Comparison of ENCODE assay signal across 9 cellular contexts in the genomic region with DNA sequence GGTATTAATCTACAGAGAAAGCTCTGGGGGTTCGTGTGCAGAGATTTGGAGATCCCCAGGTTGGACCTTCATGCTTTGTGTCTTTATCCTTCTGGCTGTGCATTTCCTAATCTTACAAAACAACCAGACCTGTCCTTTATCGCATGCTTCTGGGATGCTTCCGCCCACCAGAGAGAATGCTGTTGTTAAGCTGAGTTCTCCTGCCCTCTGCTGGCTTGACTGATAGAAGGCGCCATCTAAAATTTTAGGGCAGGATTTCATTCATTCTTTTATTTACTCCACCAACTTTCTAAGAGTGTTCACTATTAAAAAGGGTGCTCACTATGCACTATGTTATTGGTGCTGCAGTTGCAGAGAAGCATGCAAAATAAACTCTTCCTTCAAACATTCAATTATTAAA. TPM values are rescaled to one million over a fixed set of nuclear protein-coding genes. Genes with fewer than 3 reads are reported as not detected.
DNase-seq lines count a peak whose midpoint lies in the region; ATAC-seq and TF ChIP-seq lines count a peak whose summit lies in the region.
"Had no signal": no experiment of that assay in that cellular context is flagged by ENCODE, and none has a peak within 500 bp of the region (broad histone marks: within the 10 kb centered on the region; RNA-seq: fewer than 3 reads in every experiment).

No MANE protein-coding gene starts in this region.

- no peaks in the 10 kb centered on the region for H3K9me3 ChIP-seq in cardiac muscle cell (ENCODE audit: low read depth)

- no peak for ATAC-seq in GM21825 (IDR thresholded peaks at IDR 0.05; ENCODE audit: unreplicated experiment)

- no peak overlapping the region for H3K27ac Mint-ChIP-seq in activated naive CD4-positive, alpha-beta T cell treated with anti-CD3 and anti-CD28 coated beads for 36 hours

- no peaks in the 10 kb centered on the region for H3K36me3 ChIP-seq in cardiac muscle cell

- no peak overlapping the region for H3K4me3 Mint-ChIP-seq in activated naive CD4-positive, alpha-beta T cell treated with anti-CD3 and anti-CD28 coated beads for 36 hours

- no peaks in the 10 kb centered on the region for H3K36me3 Mint-ChIP-seq in activated naive CD4-positive, alpha-beta T cell treated with anti-CD3 and anti-CD28 coated beads for 36 hours (ENCODE audit: low read depth)

- CTCF ChIA-PET in activated naive CD4-positive, alpha-beta T cell treated with anti-CD3 and anti-CD28 coated beads for 36 hours (lab: Charles Lee): interaction anchor here (0.5 to 14.7 kb wide), 54 partner anchors 8 to 1486 kb away, joined by 3 to 283 read pairs (median 5); a partner anchor contains a TSS

- H3K27me3 Mint-ChIP-seq in activated naive CD4-positive, alpha-beta T cell treated with anti-CD3 and anti-CD28 coated beads for 36 hours (ENCODE audit: low read depth): peaks cover 31% of the 10 kb centered on the region

- no peak overlapping the region for H3K27ac ChIP-seq in cardiac muscle cell

- no peaks in the 10 kb centered on the region for H3K9me3 Mint-ChIP-seq in activated naive CD4-positive, alpha-beta T cell treated with anti-CD3 and anti-CD28 coated beads for 36 hours

- TF ChIP-seq CTCF in GM20000 (IDR thresholded peaks at IDR 0.05; ENCODE audit: extremely low read depth, missing control alignments) (no peak), cardiac muscle cell (IDR thresholded peaks at IDR 0.05; ENCODE audit: low read depth, low read length) (peak; percentile 80)

- intact Hi-C loops in activated naive CD4-positive, alpha-beta T cell treated with anti-CD3 and anti-CD28 coated beads for 36 hours (cut with micrococcal nuclease): loop anchor here (1.0 to 10.0 kb wide), 5 partner anchors 35 to 564 kb away; no protein-coding TSS in a partner anchor

- H3K27me3 ChIP-seq in cardiac muscle cell: no peaks in the 10 kb centered on the region

- peak; percentile 68 for DNase-seq in Ammon's horn (ENCODE audit: low spot score)
- peak; percentile 35 for DNase-seq in GM20000 (ENCODE audit: low spot score)
- peak; percentile 59 for DNase-seq in NCI-H345 (lab: John Stamatoyannopoulos, UW)
- DNase-seq in activated naive CD4-positive, alpha-beta T cell treated with anti-CD3 and anti-CD28 coated beads for 36 hours: peak; percentile 64
- DNase-seq in cardiac muscle cell (ENCODE audit: low read depth in 1 of 2, low spot score in 1 of 2): peak; percentile 81 to 83
- DNase-seq in pulmonary artery endothelial cell (ENCODE audit: low read depth, low spot score): peak; percentile 7
- no peak for DNase-seq in effector CD4-positive, alpha-beta T cell

- H3K4me3 ChIP-seq in cardiac muscle cell: no peak overlapping the region

- H3K4me1 ChIP-seq in cardiac muscle cell (ENCODE audit: low read depth): peaks cover 6% of the 10 kb centered on the region

- H3K4me1 Mint-ChIP-seq in activated naive CD4-positive, alpha-beta T cell treated with anti-CD3 and anti-CD28 coated beads for 36 hours (ENCODE audit: low read depth): no peaks in the 10 kb centered on the region

RNA-seq across cellular contexts. Expression of a gene that starts 8.7 kb away (rescaled TPM):
- not detected for total RNA-seq in activated naive CD4-positive, alpha-beta T cell treated with anti-CD3 and anti-CD28 coated beads for 36 hours
- 6.0 and 14.1 TPM in 2 replicates for total RNA-seq in cardiac muscle cell
- 8.3 and 10.1 TPM in 2 replicates for polyA plus RNA-seq in cardiac muscle cell
- not detected in 2 replicates for total RNA-seq in pulmonary artery endothelial cell
- total RNA-seq: mononuclear cell had no signal

RNA-seq across cellular contexts. Expression of a gene that starts 23.5 kb away (rescaled TPM):
- total RNA-seq in activated naive CD4-positive, alpha-beta T cell treated with anti-CD3 and anti-CD28 coated beads for 36 hours: not detected
- total RNA-seq in cardiac muscle cell: not detected in 2 replicates
- polyA plus RNA-seq in cardiac muscle cell: not detected in 2 replicates
- 0.07 TPM in 1 of 2 replicates, not detected in the other for total RNA-seq in pulmonary artery endothelial cell
- total RNA-seq: mononuclear cell had no signal
